32 cellular contexts compared by ENCODE assay signal in the genomic region with DNA sequence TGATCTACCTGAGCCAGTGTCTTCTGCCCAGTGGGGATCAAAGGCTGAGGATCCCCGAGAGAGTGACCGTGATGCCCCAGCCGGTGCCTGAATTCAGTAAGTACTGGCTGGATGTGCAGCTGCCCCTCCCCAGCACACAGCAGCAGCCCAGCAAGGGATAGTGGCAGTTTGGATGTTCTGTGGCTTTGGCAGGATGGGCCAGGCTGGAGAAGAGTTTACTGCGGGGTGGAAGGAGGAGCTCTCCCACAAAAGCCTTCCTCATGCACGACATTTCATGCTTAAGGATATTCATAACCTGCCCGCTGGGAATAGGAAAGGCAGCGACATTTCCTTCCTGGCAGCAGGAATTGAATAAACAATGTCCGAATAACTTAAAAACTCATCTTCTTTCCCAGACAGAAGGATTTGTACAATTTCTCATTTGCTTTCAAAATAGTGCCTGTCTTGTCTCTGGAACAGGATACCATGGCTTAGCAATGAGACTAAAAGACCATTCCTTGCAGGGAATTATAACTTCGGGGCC.
"Had no signal": no experiment of that assay in that cellular context is flagged by ENCODE, and none has a peak within 500 bp of the region (broad histone marks: within the 10 kb centered on the region; RNA-seq: fewer than 3 reads in every experiment).

No MANE protein-coding gene starts in this region.

- H3K4me1 Mint-ChIP-seq: activated B cell treated with CpG ODN at 0.5 μM for 24 hours; activated naive CD4-positive, alpha-beta T cell treated with anti-CD3 and anti-CD28 coated beads, Interleukin-2, amount 50 U/mL, for 24 hours; activated naive CD8-positive, alpha-beta T cell treated with anti-CD3 and anti-CD28 coated beads, Interleukin-2, amount 10 ng/mL, durations not matched to agents 7 days and 5 days had no signal

- H3K4me3 ChIP-seq: ascending aorta, breast epithelium, MG63 had no signal

- H3K9me3 Mint-ChIP-seq: activated B cell treated with CpG ODN at 0.5 μM for 24 hours; activated CD4-positive, alpha-beta memory T cell treated with anti-CD3 and anti-CD28 coated beads for 36 hours; activated naive CD4-positive, alpha-beta T cell treated with anti-CD3 and anti-CD28 coated beads, Interleukin-2, amount 50 U/mL, for 24 hours; activated naive CD8-positive, alpha-beta T cell treated with anti-CD3 and anti-CD28 coated beads, Interleukin-2, amount 10 ng/mL, durations not matched to agents 7 days and 5 days; activated T-cell treated with anti-CD3 and anti-CD28 coated beads, Interleukin-2, amount 50 U/mL, for 4 hours had no signal

- H3K27ac ChIP-seq: ascending aorta, breast epithelium, VCaP had no signal

- H3K27me3 ChIP-seq: ascending aorta, breast epithelium, MG63 had no signal

- H3K27ac Mint-ChIP-seq: activated B cell treated with CpG ODN at 0.5 μM for 24 hours; activated CD4-positive, alpha-beta memory T cell treated with anti-CD3 and anti-CD28 coated beads for 36 hours; activated naive CD4-positive, alpha-beta T cell treated with anti-CD3 and anti-CD28 coated beads, Interleukin-2, amount 50 U/mL, for 24 hours; activated naive CD8-positive, alpha-beta T cell treated with anti-CD3 and anti-CD28 coated beads, Interleukin-2, amount 10 ng/mL, durations not matched to agents 7 days and 5 days had no signal

- H3K4me3 Mint-ChIP-seq: activated B cell treated with CpG ODN at 0.5 μM for 24 hours; activated CD4-positive, alpha-beta memory T cell treated with anti-CD3 and anti-CD28 coated beads for 36 hours; activated naive CD4-positive, alpha-beta T cell treated with anti-CD3 and anti-CD28 coated beads, Interleukin-2, amount 50 U/mL, for 24 hours; activated naive CD8-positive, alpha-beta T cell treated with anti-CD3 and anti-CD28 coated beads, Interleukin-2, amount 10 ng/mL, durations not matched to agents 7 days and 5 days; activated T-cell treated with anti-CD3 and anti-CD28 coated beads, Interleukin-2, amount 50 U/mL, for 4 hours had no signal

- ATAC-seq: activated T-cell treated with anti-CD3 and anti-CD28 coated beads, Interleukin-2, amount 50 U/mL, for 4 hours; Panc1 had no signal

- H3K36me3 ChIP-seq: ascending aorta, breast epithelium, MG63 had no signal

- H3K9me3 ChIP-seq: ascending aorta, breast epithelium, MG63 had no signal

- H3K4me1 ChIP-seq: ascending aorta, breast epithelium had no signal

- DNase-seq: activated B cell treated with CpG ODN at 0.5 μM for 24 hours; activated CD4-positive, alpha-beta memory T cell treated with anti-CD3 and anti-CD28 coated beads for 36 hours; activated CD4-positive, alpha-beta T cell treated with anti-CD3 and anti-CD28 coated beads for 4 hours; activated CD4-positive, alpha-beta T cell treated with anti-CD3 and anti-CD28 coated beads, Interleukin-2, amount 50 U/mL, for 1 hour; activated CD4-positive, CD25-positive, alpha-beta regulatory T cell treated with anti-CD3 and anti-CD28 coated beads, Interleukin-2, amount 50 U/mL, for 72 hours; activated CD8-positive, alpha-beta memory T cell treated with anti-CD3 and anti-CD28 coated beads, Interleukin-2, amount 50 U/mL, for 4 hours; activated gamma-delta T cell; activated naive CD4-positive, alpha-beta T cell treated with Interleukin-2 at 50 U/mL for 16 hours; activated naive CD8-positive, alpha-beta T cell treated with anti-CD3 and anti-CD28 coated beads, Interleukin-2, amount 10 ng/mL, durations not matched to agents 7 days and 5 days; activated T-cell treated with anti-CD3 and anti-CD28 coated beads for 4 hours; activated T-cell treated with anti-CD3 and anti-CD28 coated beads, Interleukin-2, amount 50 U/mL, for 4 hours; amygdala; caudate nucleus; Karpas-422; KBM-7; MG63; NCI-H1092; NCI-H1436 treated with DMSO at 0.1 percent for 48 hours; NCI-H1694 treated with DMSO at 0.1 percent for 48 hours; NCI-H2029; NCI-H345; NCI-H524 treated with DMSO at 0.1 percent for 48 hours; SIG-M5; SW 1271; T-helper 1 cell; T-helper 2 cell; T-helper 9 cell had no signal

- H3K36me3 Mint-ChIP-seq: activated CD4-positive, alpha-beta memory T cell treated with anti-CD3 and anti-CD28 coated beads for 36 hours; activated naive CD4-positive, alpha-beta T cell treated with anti-CD3 and anti-CD28 coated beads, Interleukin-2, amount 50 U/mL, for 24 hours; activated naive CD8-positive, alpha-beta T cell treated with anti-CD3 and anti-CD28 coated beads, Interleukin-2, amount 10 ng/mL, durations not matched to agents 7 days and 5 days had no signal
